Comparison of ENCODE assay signal across 8 cellular contexts in genomic region chr4:68349361-68350360, GRCh38. TPM values are rescaled to one million over a fixed set of nuclear protein-coding genes. Genes with fewer than 3 reads are reported as not detected.
DNase-seq lines count a peak whose midpoint lies in the region; ATAC-seq and TF ChIP-seq lines count a peak whose summit lies in the region.

YTHDC1 (minus strand) TSS chr4:68350090; CDS start chr4:68349753, 337 bp downstream.

- peaks cover 0 to 5% of the 10 kb centered on the region in 2 donors for H3K27me3 ChIP-seq in left lung

- peak within 1 kb of the TSS; percentile 76 to 79 for H3K4me3 ChIP-seq in left lung

- H3K4me1 ChIP-seq in left lung: peaks cover 11 to 45% of the 10 kb centered on the region in 2 donors

- ATAC-seq in GM19395 (IDR thresholded peaks at IDR 0.05; ENCODE audit: unreplicated experiment) (peak; percentile 96), HG03565 (IDR thresholded peaks at IDR 0.05; ENCODE audit: unreplicated experiment) (peak; percentile 94), left lung (peak; percentile 98)

- H3K27ac Mint-ChIP-seq in CD14-positive monocyte: peak within 1 kb of the TSS; percentile 97 to 100 (median 99)

- peaks cover 1 to 4% (median 3%) of the 10 kb centered on the region in 3 donors for H3K27me3 Mint-ChIP-seq in CD14-positive monocyte (ENCODE audit: low read depth in 3 of 3)

- peaks cover 30% of the 10 kb centered on the region for H3K4me1 Mint-ChIP-seq in CD14-positive monocyte

- H3K27ac ChIP-seq in left lung: peak within 1 kb of the TSS; percentile 96 to 99

- peak within 1 kb of the TSS; percentile 92 to 98 for H3K4me3 Mint-ChIP-seq in CD14-positive monocyte

- intact Hi-C loops in CD14-positive monocyte (cut with micrococcal nuclease): no loop called here
- intact Hi-C loops in left lung (cut with DNase I): no loop called here

- peaks cover 0 to 2% of the 10 kb centered on the region in 2 donors for H3K36me3 Mint-ChIP-seq in CD14-positive monocyte

- peaks cover 0 to 2% (median 0%) of the 10 kb centered on the region in 7 donors for H3K9me3 Mint-ChIP-seq in CD14-positive monocyte

- no peaks in the 10 kb centered on the region for H3K36me3 ChIP-seq in left lung

- TF ChIP-seq CTCF in CD14-positive monocyte (IDR thresholded peaks at IDR 0.05): no peak
- TF ChIP-seq CTCF in left lung (IDR thresholded peaks at IDR 0.05): no peak

- no peaks in the 10 kb centered on the region for H3K9me3 ChIP-seq in left lung

- DNase-seq in CD14-positive monocyte (ENCODE audit: low spot score) (peak; percentile 94), NCI-H774 (lab: John Stamatoyannopoulos, UW) (peak; percentile 85), dermis blood vessel endothelial cell (peak; percentile 99), left lung (peak; percentile 96 to 97)
- peak; percentile 94 to 96 for DNase-seq in activated CD4-positive, alpha-beta T cell treated with anti-CD3 and anti-CD28 coated beads, Interleukin-2, amount 50 U/mL, for 4 hours
- DNase-seq in stimulated activated CD4-positive, alpha-beta T cell treated with anti-CD3 and anti-CD28 coated beads, Interleukin-2, amount 100 ng/mL, for 48 hours: peak; percentile 88 to 93

RNA-seq across cellular contexts. Expression of gene YTHDC1, which starts in this region (rescaled TPM):
- 10 to 100 TPM; 11.0 to 11.5 TPM for polyA plus RNA-seq in CD14-positive monocyte
- total RNA-seq in dermis blood vessel endothelial cell (43.3 and 57.3 TPM in 2 replicates), left lung (10 to 100 TPM; 55.0 to 56.1 TPM)

Comparison
In these comparisons a context has a peak if more than half of its experiments do, and no peak if none do; other contexts are left out.
1. Peak in every context shown above with its lines: DNase-seq, ATAC-seq, H3K4me3 ChIP-seq and H3K27ac ChIP-seq.